ENCODE assay signal across 1 cellular context in the genomic region with DNA sequence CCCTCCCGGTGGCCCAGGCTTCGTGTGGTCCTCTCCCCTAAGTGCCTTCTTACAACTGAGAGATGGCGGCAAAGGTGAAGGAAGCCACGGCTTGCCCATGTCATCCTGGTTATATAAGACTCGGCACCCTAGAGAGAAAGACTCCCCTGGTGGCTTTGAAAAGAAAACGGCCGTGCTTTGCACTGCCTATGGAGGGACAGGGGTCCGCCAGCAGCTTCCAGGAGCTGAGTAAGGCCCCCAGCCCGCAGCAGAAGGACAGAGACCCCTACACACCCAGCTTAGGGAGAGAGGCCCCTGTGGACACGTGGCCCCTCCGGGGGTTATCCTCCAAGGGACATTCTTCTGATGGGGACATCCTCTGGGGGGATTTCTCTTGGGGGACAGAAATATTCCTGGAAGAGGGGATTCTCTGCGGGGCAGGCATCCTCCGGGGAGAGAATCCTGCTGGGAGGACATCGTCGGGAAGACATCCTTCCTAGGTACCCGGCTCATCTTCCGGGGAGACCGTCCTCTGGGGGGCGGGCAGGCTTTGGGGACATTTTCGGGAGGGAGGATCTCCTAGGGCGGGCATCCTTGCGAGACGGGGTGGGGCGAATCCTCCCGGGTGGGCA.
TF ChIP-seq lines count a peak whose summit lies in the region.

No MANE protein-coding gene starts in this region.

TF ChIP-seq in HepG2, 621 proteins besides CTCF, POLR2A, EP300 and RAD21 (continued from another document and continues in another):
- TF ChIP-seq PCBP1 (IDR thresholded peaks at IDR 0.05; ENCODE audit: borderline replicate concordance, low read depth, low read length) = no peak
- peak; percentile 80 for TF ChIP-seq ZNF430 (CRISPR knock-in tag; IDR thresholded peaks at IDR 0.05)
- TF ChIP-seq ZNF274 (CRISPR knock-in tag; IDR thresholded peaks at IDR 0.05) = no peak
- TF ChIP-seq, protein P1, sequence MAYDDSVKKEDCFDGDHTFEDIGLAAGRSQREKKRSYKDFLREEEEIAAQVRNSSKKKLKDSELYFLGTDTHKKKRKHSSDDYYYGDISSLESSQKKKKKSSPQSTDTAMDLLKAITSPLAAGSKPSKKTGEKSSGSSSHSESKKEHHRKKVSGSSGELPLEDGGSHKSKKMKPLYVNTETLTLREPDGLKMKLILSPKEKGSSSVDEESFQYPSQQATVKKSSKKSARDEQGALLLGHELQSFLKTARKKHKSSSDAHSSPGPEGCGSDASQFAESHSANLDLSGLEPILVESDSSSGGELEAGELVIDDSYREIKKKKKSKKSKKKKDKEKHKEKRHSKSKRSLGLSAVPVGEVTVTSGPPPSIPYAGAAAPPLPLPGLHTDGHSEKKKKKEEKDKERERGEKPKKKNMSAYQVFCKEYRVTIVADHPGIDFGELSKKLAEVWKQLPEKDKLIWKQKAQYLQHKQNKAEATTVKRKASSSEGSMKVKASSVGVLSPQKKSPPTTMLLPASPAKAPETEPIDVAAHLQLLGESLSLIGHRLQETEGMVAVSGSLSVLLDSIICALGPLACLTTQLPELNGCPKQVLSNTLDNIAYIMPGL (CRISPR knock-in tag; IDR thresholded peaks at IDR 0.05; ENCODE audit: borderline replicate concordance in 1 of 2, low read depth in 1 of 2) = no peak
- peak; percentile 69 for TF ChIP-seq RBM39 (IDR thresholded peaks at IDR 0.05; ENCODE audit: low read depth, low read length, poor library complexity, severe bottlenecking)
- TF ChIP-seq ZNF296 (CRISPR knock-in tag; conservative IDR thresholded peaks at IDR 0.05) = no peak
- TF ChIP-seq ZNF432 (CRISPR knock-in tag; IDR thresholded peaks at IDR 0.05; ENCODE audit: borderline replicate concordance) = no peak
- TF ChIP-seq NCOA5 (CRISPR knock-in tag; IDR thresholded peaks at IDR 0.05) = no peak
- 0 out of 2 replicates have a peak, but pooled peaks have one; percentile 7 for TF ChIP-seq FOXC1 (CRISPR knock-in tag; IDR thresholded peaks at IDR 0.05; ENCODE audit: borderline replicate concordance)
- TF ChIP-seq, protein P2, sequence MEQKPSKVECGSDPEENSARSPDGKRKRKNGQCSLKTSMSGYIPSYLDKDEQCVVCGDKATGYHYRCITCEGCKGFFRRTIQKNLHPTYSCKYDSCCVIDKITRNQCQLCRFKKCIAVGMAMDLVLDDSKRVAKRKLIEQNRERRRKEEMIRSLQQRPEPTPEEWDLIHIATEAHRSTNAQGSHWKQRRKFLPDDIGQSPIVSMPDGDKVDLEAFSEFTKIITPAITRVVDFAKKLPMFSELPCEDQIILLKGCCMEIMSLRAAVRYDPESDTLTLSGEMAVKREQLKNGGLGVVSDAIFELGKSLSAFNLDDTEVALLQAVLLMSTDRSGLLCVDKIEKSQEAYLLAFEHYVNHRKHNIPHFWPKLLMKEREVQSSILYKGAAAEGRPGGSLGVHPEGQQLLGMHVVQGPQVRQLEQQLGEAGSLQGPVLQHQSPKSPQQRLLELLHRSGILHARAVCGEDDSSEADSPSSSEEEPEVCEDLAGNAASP (CRISPR knock-in tag; IDR thresholded peaks at IDR 0.05; ENCODE audit: borderline replicate concordance) = no peak
- no peak for TF ChIP-seq KDM6A (CRISPR knock-in tag; IDR thresholded peaks at IDR 0.05; ENCODE audit: low read depth)
- TF ChIP-seq ZFP41 (CRISPR knock-in tag; IDR thresholded peaks at IDR 0.05; ENCODE audit: borderline replicate concordance) = no peak
- TF ChIP-seq ZFP62 (CRISPR knock-in tag; IDR thresholded peaks at IDR 0.05) = no peak
- TF ChIP-seq, protein P3, sequence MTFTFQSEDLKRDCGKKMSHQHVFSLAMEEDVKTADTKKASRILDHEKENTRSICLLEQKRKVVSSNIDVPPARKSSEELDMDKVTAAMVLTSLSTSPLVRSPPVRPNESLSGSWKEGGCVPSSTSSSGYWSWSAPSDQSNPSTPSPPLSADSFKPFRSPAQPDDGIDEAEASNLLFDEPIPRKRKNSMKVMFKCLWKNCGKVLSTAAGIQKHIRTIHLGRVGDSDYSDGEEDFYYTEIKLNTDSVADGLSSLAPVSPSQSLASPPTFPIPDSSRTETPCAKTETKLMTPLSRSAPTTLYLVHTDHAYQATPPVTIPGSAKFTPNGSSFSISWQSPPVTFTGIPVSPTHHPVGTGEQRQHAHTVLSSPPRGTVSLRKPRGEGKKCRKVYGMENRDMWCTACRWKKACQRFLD (CRISPR knock-in tag; IDR thresholded peaks at IDR 0.05; ENCODE audit: borderline replicate concordance) = no peak
- TF ChIP-seq CC2D1A (CRISPR knock-in tag; IDR thresholded peaks at IDR 0.05) = no peak
- 0 out of 2 replicates have a peak, but pooled peaks have one; percentile 79 for TF ChIP-seq GLI4 (CRISPR knock-in tag; IDR thresholded peaks at IDR 0.05; ENCODE audit: borderline replicate concordance)
- TF ChIP-seq ZNF841 (CRISPR knock-in tag; IDR thresholded peaks at IDR 0.05; ENCODE audit: borderline replicate concordance) = no peak
- no peak for TF ChIP-seq MZF1 (CRISPR knock-in tag; IDR thresholded peaks at IDR 0.05; ENCODE audit: borderline replicate concordance)
- TF ChIP-seq, protein P4, sequence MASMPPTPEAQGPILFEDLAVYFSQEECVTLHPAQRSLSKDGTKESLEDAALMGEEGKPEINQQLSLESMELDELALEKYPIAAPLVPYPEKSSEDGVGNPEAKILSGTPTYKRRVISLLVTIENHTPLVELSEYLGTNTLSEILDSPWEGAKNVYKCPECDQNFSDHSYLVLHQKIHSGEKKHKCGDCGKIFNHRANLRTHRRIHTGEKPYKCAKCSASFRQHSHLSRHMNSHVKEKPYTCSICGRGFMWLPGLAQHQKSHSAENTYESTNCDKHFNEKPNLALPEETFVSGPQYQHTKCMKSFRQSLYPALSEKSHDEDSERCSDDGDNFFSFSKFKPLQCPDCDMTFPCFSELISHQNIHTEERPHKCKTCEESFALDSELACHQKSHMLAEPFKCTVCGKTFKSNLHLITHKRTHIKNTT (CRISPR knock-in tag; IDR thresholded peaks at IDR 0.05) = no peak
- TF ChIP-seq NBN (conservative IDR thresholded peaks at IDR 0.05) = no peak
- no peak for TF ChIP-seq TBX2 (CRISPR knock-in tag; IDR thresholded peaks at IDR 0.05; ENCODE audit: borderline replicate concordance)
- TF ChIP-seq, protein P5, sequence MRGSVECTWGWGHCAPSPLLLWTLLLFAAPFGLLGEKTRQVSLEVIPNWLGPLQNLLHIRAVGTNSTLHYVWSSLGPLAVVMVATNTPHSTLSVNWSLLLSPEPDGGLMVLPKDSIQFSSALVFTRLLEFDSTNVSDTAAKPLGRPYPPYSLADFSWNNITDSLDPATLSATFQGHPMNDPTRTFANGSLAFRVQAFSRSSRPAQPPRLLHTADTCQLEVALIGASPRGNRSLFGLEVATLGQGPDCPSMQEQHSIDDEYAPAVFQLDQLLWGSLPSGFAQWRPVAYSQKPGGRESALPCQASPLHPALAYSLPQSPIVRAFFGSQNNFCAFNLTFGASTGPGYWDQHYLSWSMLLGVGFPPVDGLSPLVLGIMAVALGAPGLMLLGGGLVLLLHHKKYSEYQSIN (CRISPR knock-in tag; IDR thresholded peaks at IDR 0.05; ENCODE audit: borderline replicate concordance) = no peak
- no peak for TF ChIP-seq RAD51 (IDR thresholded peaks at IDR 0.05; ENCODE audit: borderline replicate concordance)
- no peak for TF ChIP-seq MIXL1 (CRISPR knock-in tag; IDR thresholded peaks at IDR 0.05)
- no peak for TF ChIP-seq ZNF563 (CRISPR knock-in tag; IDR thresholded peaks at IDR 0.05)
- TF ChIP-seq EED (CRISPR knock-in tag; IDR thresholded peaks at IDR 0.05) = no peak
- TF ChIP-seq EHMT2 (IDR thresholded peaks at IDR 0.05; ENCODE audit: borderline replicate concordance, low read depth, low read length) = no peak
- TF ChIP-seq, protein P6, sequence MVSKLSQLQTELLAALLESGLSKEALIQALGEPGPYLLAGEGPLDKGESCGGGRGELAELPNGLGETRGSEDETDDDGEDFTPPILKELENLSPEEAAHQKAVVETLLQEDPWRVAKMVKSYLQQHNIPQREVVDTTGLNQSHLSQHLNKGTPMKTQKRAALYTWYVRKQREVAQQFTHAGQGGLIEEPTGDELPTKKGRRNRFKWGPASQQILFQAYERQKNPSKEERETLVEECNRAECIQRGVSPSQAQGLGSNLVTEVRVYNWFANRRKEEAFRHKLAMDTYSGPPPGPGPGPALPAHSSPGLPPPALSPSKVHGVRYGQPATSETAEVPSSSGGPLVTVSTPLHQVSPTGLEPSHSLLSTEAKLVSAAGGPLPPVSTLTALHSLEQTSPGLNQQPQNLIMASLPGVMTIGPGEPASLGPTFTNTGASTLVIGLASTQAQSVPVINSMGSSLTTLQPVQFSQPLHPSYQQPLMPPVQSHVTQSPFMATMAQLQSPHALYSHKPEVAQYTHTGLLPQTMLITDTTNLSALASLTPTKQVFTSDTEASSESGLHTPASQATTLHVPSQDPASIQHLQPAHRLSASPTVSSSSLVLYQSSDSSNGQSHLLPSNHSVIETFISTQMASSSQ (IDR thresholded peaks at IDR 0.05; ENCODE audit: low read depth) = no peak
- TF ChIP-seq, protein P6 (CRISPR knock-in tag; IDR thresholded peaks at IDR 0.05; ENCODE audit: borderline replicate concordance) = no peak
- TF ChIP-seq PAWR (CRISPR knock-in tag; IDR thresholded peaks at IDR 0.05; ENCODE audit: borderline replicate concordance) = no peak
- no peak for TF ChIP-seq ZKSCAN8 (CRISPR knock-in tag; IDR thresholded peaks at IDR 0.05; ENCODE audit: borderline replicate concordance)
- no peak for TF ChIP-seq ZNF224 (CRISPR knock-in tag; IDR thresholded peaks at IDR 0.05)
- TF ChIP-seq, protein P7, sequence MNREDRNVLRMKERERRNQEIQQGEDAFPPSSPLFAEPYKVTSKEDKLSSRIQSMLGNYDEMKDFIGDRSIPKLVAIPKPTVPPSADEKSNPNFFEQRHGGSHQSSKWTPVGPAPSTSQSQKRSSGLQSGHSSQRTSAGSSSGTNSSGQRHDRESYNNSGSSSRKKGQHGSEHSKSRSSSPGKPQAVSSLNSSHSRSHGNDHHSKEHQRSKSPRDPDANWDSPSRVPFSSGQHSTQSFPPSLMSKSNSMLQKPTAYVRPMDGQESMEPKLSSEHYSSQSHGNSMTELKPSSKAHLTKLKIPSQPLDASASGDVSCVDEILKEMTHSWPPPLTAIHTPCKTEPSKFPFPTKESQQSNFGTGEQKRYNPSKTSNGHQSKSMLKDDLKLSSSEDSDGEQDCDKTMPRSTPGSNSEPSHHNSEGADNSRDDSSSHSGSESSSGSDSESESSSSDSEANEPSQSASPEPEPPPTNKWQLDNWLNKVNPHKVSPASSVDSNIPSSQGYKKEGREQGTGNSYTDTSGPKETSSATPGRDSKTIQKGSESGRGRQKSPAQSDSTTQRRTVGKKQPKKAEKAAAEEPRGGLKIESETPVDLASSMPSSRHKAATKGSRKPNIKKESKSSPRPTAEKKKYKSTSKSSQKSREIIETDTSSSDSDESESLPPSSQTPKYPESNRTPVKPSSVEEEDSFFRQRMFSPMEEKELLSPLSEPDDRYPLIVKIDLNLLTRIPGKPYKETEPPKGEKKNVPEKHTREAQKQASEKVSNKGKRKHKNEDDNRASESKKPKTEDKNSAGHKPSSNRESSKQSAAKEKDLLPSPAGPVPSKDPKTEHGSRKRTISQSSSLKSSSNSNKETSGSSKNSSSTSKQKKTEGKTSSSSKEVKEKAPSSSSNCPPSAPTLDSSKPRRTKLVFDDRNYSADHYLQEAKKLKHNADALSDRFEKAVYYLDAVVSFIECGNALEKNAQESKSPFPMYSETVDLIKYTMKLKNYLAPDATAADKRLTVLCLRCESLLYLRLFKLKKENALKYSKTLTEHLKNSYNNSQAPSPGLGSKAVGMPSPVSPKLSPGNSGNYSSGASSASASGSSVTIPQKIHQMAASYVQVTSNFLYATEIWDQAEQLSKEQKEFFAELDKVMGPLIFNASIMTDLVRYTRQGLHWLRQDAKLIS (CRISPR knock-in tag; IDR thresholded peaks at IDR 0.05) = no peak
- no peak for TF ChIP-seq ZSCAN20 (CRISPR knock-in tag; IDR thresholded peaks at IDR 0.05; ENCODE audit: borderline replicate concordance)
- TF ChIP-seq SP140L (CRISPR knock-in tag; IDR thresholded peaks at IDR 0.05; ENCODE audit: borderline replicate concordance) = no peak
- no peak for TF ChIP-seq ZNF496 (CRISPR knock-in tag; IDR thresholded peaks at IDR 0.05; ENCODE audit: insufficient replicate concordance)
- TF ChIP-seq, protein P8, sequence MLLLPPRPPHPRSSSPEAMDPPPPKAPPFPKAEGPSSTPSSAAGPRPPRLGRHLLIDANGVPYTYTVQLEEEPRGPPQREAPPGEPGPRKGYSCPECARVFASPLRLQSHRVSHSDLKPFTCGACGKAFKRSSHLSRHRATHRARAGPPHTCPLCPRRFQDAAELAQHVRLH (CRISPR knock-in tag; IDR thresholded peaks at IDR 0.05; ENCODE audit: borderline replicate concordance, low read depth) = 0 out of 2 replicates have a peak, but pooled peaks have one; percentile 44
